ENCODE assay signal across 31 cellular contexts in genomic region chr2:146642066-146642465, GRCh38.
DNase-seq lines count a peak whose midpoint lies in the region; ATAC-seq and TF ChIP-seq lines count a peak whose summit lies in the region.
"Had no signal": no experiment of that assay in that cellular context is flagged by ENCODE, and none has a peak within 500 bp of the region (broad histone marks: within the 10 kb centered on the region; RNA-seq: fewer than 3 reads in every experiment).

No MANE protein-coding gene starts in this region.

- no peak overlapping the region for H3K4me3 Mint-ChIP-seq in H9
- H3K4me3 Mint-ChIP-seq in WTC11: no peak overlapping the region
- H3K4me3 Mint-ChIP-seq: activated CD8-positive, alpha-beta T cell treated with anti-CD3 and anti-CD28 coated beads for 36 hours; activated naive CD4-positive, alpha-beta T cell treated with anti-CD3 and anti-CD28 coated beads, Interleukin-2, amount 50 U/mL, for 24 hours; T-helper 1 cell treated with Interleukin-12 subunit alpha and Interleukin-12 subunit beta and Interleukin-4 antibody, amounts not matched to agents 30 μg/mL and 1 μg/mL, for 36 hours had no signal

- H2BK5ac ChIP-seq in H9 (ENCODE audit: insufficient read length, low read length): no peak overlapping the region

- no peak overlapping the region for H4K8ac ChIP-seq in H9 (replicated peaks; ENCODE audit: insufficient read length, low read depth, low read length)

- no peaks in the 10 kb centered on the region for H3K79me2 ChIP-seq in H9 (ENCODE audit: insufficient read depth, low read length)
- H3K79me2 ChIP-seq: parathyroid adenoma had no signal

- H4K5ac ChIP-seq in H9 (ENCODE audit: insufficient read length, low read depth, low read length): no peak overlapping the region

- H2AK5ac ChIP-seq in H9 (ENCODE audit: insufficient read length, low read length): no peak overlapping the region

- H3K27me3 Mint-ChIP-seq in H9 (ENCODE audit: low read depth) (no peaks in the 10 kb centered on the region), WTC11 (ENCODE audit: low read depth) (no peaks in the 10 kb centered on the region; the same call in 1 of the 2 replicates)
- H3K27me3 Mint-ChIP-seq: activated CD8-positive, alpha-beta T cell treated with anti-CD3 and anti-CD28 coated beads for 36 hours; activated naive CD4-positive, alpha-beta T cell treated with anti-CD3 and anti-CD28 coated beads, Interleukin-2, amount 50 U/mL, for 24 hours had no signal

- no peak overlapping the region for H4K91ac ChIP-seq in H9 (ENCODE audit: insufficient read length, low read depth, low read length)

- POLR2A ChIA-PET in WTC11 (lab: Charles Lee): no interaction called here

- no peak overlapping the region for H2BK120ac ChIP-seq in H9 (ENCODE audit: low read depth, low read length, poor library complexity, severe bottlenecking)

- CTCF ChIA-PET in WTC11 (lab: Charles Lee): interaction anchor here (1.4 kb wide), 1 partner anchor 101 kb away, joined by 3 read pairs; no protein-coding TSS in a partner anchor

- H3K9me3 ChIP-seq in H9 (ENCODE audit: control insufficient read depth, low read depth, low read length): no peaks in the 10 kb centered on the region
- H3K9me3 ChIP-seq: colonic mucosa, SK-N-SH, suprapubic skin, upper lobe of right lung had no signal

- H3K23me2 ChIP-seq in H9 (ENCODE audit: insufficient read length, low read depth, low read length, poor library complexity, severe bottlenecking): no peaks in the 10 kb centered on the region

- peaks cover 0 to 15% of the 10 kb centered on the region in 2 experiments; a peak in 2 of 4 replicates for H3K4me1 Mint-ChIP-seq in H9
- H3K4me1 Mint-ChIP-seq in WTC11: peaks cover 22% of the 10 kb centered on the region
- H3K4me1 Mint-ChIP-seq: activated naive CD4-positive, alpha-beta T cell treated with anti-CD3 and anti-CD28 coated beads, Interleukin-2, amount 50 U/mL, for 24 hours had no signal

- no peak overlapping the region for H3K4me2 ChIP-seq in H9 (ENCODE audit: insufficient read depth, insufficient read length, low read length)
- H3K4me2 ChIP-seq: SK-N-SH had no signal

- no peaks in the 10 kb centered on the region for H3K27me3 ChIP-seq in H9 (ENCODE audit: insufficient read depth, low read length)
- H3K27me3 ChIP-seq: breast epithelium, colonic mucosa, heart left ventricle, suprapubic skin, upper lobe of right lung had no signal

- H2BK15ac ChIP-seq in H9 (ENCODE audit: low read depth, low read length): no peak overlapping the region

- H4K20me1 ChIP-seq in H9 (ENCODE audit: control insufficient read depth, insufficient read depth, insufficient read length): no peaks in the 10 kb centered on the region

- H3K23ac ChIP-seq in H9 (ENCODE audit: insufficient read length, low read depth, low read length): no peak overlapping the region

- no peak overlapping the region for H3K27ac Mint-ChIP-seq in H9
- H3K27ac Mint-ChIP-seq in WTC11: no peak overlapping the region
- H3K27ac Mint-ChIP-seq: activated CD8-positive, alpha-beta T cell treated with anti-CD3 and anti-CD28 coated beads for 36 hours; activated naive CD4-positive, alpha-beta T cell treated with anti-CD3 and anti-CD28 coated beads, Interleukin-2, amount 50 U/mL, for 24 hours; activated T-helper 2 cell treated with anti-CD3 and anti-CD28 coated beads, Interferon-gamma antibody, Interleukin-2, Interleukin-4, amounts not matched to agents 10 μg/mL and 5 μg/mL and 100 μg/mL, durations not matched to agents 14 hours and 24 hours and 36 hours; T-helper 1 cell treated with Interleukin-12 subunit alpha and Interleukin-12 subunit beta and Interleukin-4 antibody, amounts not matched to agents 30 μg/mL and 1 μg/mL, for 36 hours had no signal

- H2BK20ac ChIP-seq in H9 (ENCODE audit: low read depth, low read length, poor library complexity, severe bottlenecking): no peak overlapping the region

- H3K9me3 Mint-ChIP-seq in H9 (peaks cover 36 to 50% of the 10 kb centered on the region in 2 experiments), WTC11 (peaks cover 62% of the 10 kb centered on the region)

- no CpG with 5 or more reads among the region's 4 CpGs for WGBS in H9 (ENCODE audit: extremely low coverage, insufficient read length, low lambda C conversion rate)

- H3K18ac ChIP-seq in H9 (ENCODE audit: insufficient read length, low read depth, low read length): no peak overlapping the region

- no peak overlapping the region for H3K9ac ChIP-seq in H9 (ENCODE audit: extremely low read depth, insufficient read length, low read length)
- H3K9ac ChIP-seq: parathyroid adenoma, SK-N-SH had no signal

- intact Hi-C loops in posterior vena cava (cut with DNase I): no loop called here

- peaks cover 40 to 60% (median 42%) of the 10 kb centered on the region in 3 experiments for H3K36me3 Mint-ChIP-seq in H9 (ENCODE audit: insufficient read depth in 1 of 3, low read depth in 3 of 3)
- peaks cover 62% of the 10 kb centered on the region for H3K36me3 Mint-ChIP-seq in WTC11
- H3K36me3 Mint-ChIP-seq: activated naive CD4-positive, alpha-beta T cell treated with anti-CD3 and anti-CD28 coated beads, Interleukin-2, amount 50 U/mL, for 24 hours had no signal

- TF ChIP-seq CTCF in H9 (conservative IDR thresholded peaks at IDR 0.05) (no peak), WTC11 (IDR thresholded peaks at IDR 0.05) (no peak)

- no peak overlapping the region for H3K14ac ChIP-seq in H9 (ENCODE audit: insufficient read depth, low read length)

- DNase-seq in DMS53 (lab: John Stamatoyannopoulos, UW): peak; percentile 73
- peak; percentile 32 for DNase-seq in H9
- DNase-seq in WTC11 (ENCODE audit: low spot score): peak; percentile 10
- peak; percentile 66 for DNase-seq in posterior vena cava (ENCODE audit: low spot score)
- DNase-seq in pons (ENCODE audit: low spot score): no peak
- DNase-seq in stimulated activated CD8-positive, alpha-beta memory T cell treated with anti-CD3 and anti-CD28 coated beads, Interleukin-4, amount 100 ng/mL, for 48 hours: no peak
- DNase-seq: activated CD4-positive, alpha-beta T cell treated with anti-CD3 and anti-CD28 coated beads for 1 hour; activated CD8-positive, alpha-beta T cell treated with anti-CD3 and anti-CD28 coated beads for 36 hours; C1 segment of cervical spinal cord; Calu3; colonic mucosa; effector memory CD4-positive, alpha-beta T cell; foreskin fibroblast; H7; heart left ventricle; KBM-7; NCI-H1436 treated with DMSO at 0.1 percent for 48 hours; NCI-H82; SK-N-SH; stimulated activated CD4-positive, alpha-beta T cell treated with anti-CD3 and anti-CD28 coated beads, Interleukin-4, amount 100 ng/mL, for 4 hours; stimulated activated naive CD4-positive, alpha-beta T cell; upper lobe of right lung had no signal

- no peak overlapping the region for H2AFZ ChIP-seq in H9 (ENCODE audit: low read length)
- H2AFZ ChIP-seq: parathyroid adenoma had no signal

- no peak overlapping the region for H3K56ac ChIP-seq in H9 (ENCODE audit: insufficient read length, low read depth, low read length)

- no peaks in the 10 kb centered on the region; the same call in 1 of the 2 replicates for H3K4me1 ChIP-seq in H9 (ENCODE audit: insufficient read depth, low read length)
- H3K4me1 ChIP-seq: breast epithelium, colonic mucosa, heart left ventricle, parathyroid adenoma, suprapubic skin, upper lobe of right lung had no signal

- no peak overlapping the region for H3K27ac ChIP-seq in H9 (ENCODE audit: insufficient read length, low read depth, low read length)
- H3K27ac ChIP-seq: breast epithelium, colonic mucosa, heart left ventricle, parathyroid adenoma, RWPE1, suprapubic skin, upper lobe of right lung had no signal

- no peak overlapping the region for H3T11ph ChIP-seq in H9 (ENCODE audit: low read length)

- H2BK12ac ChIP-seq in H9 (ENCODE audit: insufficient read length, low read depth, low read length): no peak overlapping the region

- H3K79me1 ChIP-seq in H9 (ENCODE audit: insufficient read depth, low read depth, low read length, poor library complexity, severe bottlenecking): no peaks in the 10 kb centered on the region

- H3K4ac ChIP-seq in H9 (ENCODE audit: low read depth, low read length): no peak overlapping the region

- peak; percentile 75 for ATAC-seq in WTC11
- no peak for ATAC-seq in HG03280 (IDR thresholded peaks at IDR 0.05; ENCODE audit: unreplicated experiment)
- ATAC-seq: activated CD8-positive, alpha-beta T cell treated with anti-CD3 and anti-CD28 coated beads for 36 hours; heart left ventricle; sciatic nerve; upper lobe of right lung had no signal

TF ChIP-seq in WTC11, 78 proteins besides CTCF, POLR2A, EP300 and RAD21 (continues in another document):
- TF ChIP-seq E2F5 (CRISPR knock-in tag; IDR thresholded peaks at IDR 0.05) (no peak), ETV6 (CRISPR knock-in tag; IDR thresholded peaks at IDR 0.05) (0 out of 2 replicates have a peak, but pooled peaks have one; percentile 33)

Comparison
In these comparisons a context has a peak if more than half of its experiments do, and no peak if none do; other contexts are left out.
1. DNase-seq: peak in DMS53 (single experiment), H9 (single experiment), WTC11 (single experiment) and posterior vena cava (single experiment); none in pons (single experiment) and stimulated activated CD8-positive, alpha-beta memory T cell treated with anti-CD3 and anti-CD28 coated beads, Interleukin-4, amount 100 ng/mL, for 48 hours (single experiment).